In genomic region chr4:152537881-152538280, GRCh38 we compare ENCODE assay signal across 1 cellular context.
TF ChIP-seq lines count a peak whose summit lies in the region.

No MANE protein-coding gene starts in this region.

TF ChIP-seq in GM23338, 12 proteins besides CTCF, POLR2A, EP300 and RAD21 (continued from another document):
- TF ChIP-seq, protein P1, sequence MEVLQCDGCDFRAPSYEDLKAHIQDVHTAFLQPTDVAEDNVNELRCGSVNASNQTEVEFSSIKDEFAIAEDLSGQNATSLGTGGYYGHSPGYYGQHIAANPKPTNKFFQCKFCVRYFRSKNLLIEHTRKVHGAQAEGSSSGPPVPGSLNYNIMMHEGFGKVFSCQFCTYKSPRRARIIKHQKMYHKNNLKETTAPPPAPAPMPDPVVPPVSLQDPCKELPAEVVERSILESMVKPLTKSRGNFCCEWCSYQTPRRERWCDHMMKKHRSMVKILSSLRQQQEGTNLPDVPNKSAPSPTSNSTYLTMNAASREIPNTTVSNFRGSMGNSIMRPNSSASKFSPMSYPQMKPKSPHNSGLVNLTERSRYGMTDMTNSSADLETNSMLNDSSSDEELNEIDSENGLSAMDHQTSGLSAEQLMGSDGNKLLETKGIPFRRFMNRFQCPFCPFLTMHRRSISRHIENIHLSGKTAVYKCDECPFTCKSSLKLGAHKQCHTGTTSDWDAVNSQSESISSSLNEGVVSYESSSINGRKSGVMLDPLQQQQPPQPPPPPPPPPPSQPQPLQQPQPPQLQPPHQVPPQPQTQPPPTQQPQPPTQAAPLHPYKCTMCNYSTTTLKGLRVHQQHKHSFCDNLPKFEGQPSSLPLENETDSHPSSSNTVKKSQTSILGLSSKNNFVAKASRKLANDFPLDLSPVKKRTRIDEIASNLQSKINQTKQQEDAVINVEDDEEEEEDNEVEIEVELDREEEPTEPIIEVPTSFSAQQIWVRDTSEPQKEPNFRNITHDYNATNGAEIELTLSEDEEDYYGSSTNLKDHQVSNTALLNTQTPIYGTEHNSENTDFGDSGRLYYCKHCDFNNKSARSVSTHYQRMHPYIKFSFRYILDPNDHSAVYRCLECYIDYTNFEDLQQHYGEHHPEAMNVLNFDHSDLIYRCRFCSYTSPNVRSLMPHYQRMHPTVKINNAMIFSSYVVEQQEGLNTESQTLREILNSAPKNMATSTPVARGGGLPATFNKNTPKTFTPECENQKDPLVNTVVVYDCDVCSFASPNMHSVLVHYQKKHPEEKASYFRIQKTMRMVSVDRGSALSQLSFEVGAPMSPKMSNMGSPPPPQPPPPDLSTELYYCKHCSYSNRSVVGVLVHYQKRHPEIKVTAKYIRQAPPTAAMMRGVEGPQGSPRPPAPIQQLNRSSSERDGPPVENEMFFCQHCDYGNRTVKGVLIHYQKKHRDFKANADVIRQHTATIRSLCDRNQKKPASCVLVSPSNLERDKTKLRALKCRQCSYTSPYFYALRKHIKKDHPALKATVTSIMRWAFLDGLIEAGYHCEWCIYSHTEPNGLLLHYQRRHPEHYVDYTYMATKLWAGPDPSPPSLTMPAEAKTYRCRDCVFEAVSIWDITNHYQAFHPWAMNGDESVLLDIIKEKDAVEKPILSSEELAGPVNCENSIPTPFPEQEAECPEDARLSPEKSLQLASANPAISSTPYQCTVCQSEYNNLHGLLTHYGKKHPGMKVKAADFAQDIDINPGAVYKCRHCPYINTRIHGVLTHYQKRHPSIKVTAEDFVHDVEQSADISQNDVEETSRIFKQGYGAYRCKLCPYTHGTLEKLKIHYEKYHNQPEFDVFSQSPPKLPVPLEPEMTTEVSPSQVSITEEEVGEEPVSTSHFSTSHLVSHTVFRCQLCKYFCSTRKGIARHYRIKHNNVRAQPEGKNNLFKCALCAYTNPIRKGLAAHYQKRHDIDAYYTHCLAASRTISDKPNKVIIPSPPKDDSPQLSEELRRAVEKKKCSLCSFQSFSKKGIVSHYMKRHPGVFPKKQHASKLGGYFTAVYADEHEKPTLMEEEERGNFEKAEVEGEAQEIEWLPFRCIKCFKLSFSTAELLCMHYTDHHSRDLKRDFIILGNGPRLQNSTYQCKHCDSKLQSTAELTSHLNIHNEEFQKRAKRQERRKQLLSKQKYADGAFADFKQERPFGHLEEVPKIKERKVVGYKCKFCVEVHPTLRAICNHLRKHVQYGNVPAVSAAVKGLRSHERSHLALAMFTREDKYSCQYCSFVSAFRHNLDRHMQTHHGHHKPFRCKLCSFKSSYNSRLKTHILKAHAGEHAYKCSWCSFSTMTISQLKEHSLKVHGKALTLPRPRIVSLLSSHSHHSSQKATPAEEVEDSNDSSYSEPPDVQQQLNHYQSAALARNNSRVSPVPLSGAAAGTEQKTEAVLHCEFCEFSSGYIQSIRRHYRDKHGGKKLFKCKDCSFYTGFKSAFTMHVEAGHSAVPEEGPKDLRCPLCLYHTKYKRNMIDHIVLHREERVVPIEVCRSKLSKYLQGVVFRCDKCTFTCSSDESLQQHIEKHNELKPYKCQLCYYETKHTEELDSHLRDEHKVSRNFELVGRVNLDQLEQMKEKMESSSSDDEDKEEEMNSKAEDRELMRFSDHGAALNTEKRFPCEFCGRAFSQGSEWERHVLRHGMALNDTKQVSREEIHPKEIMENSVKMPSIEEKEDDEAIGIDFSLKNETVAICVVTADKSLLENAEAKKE (CRISPR knock-in tag; IDR thresholded peaks at IDR 0.05): no peak
- no peak for TF ChIP-seq POLR2AphosphoS5 (IDR thresholded peaks at IDR 0.05; ENCODE audit: low read depth)
- TF ChIP-seq, protein P2, sequence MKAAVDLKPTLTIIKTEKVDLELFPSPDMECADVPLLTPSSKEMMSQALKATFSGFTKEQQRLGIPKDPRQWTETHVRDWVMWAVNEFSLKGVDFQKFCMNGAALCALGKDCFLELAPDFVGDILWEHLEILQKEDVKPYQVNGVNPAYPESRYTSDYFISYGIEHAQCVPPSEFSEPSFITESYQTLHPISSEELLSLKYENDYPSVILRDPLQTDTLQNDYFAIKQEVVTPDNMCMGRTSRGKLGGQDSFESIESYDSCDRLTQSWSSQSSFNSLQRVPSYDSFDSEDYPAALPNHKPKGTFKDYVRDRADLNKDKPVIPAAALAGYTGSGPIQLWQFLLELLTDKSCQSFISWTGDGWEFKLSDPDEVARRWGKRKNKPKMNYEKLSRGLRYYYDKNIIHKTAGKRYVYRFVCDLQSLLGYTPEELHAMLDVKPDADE (IDR thresholded peaks at IDR 0.05): no peak
